ENCODE assay signal across 1 cellular context in the genomic region with DNA sequence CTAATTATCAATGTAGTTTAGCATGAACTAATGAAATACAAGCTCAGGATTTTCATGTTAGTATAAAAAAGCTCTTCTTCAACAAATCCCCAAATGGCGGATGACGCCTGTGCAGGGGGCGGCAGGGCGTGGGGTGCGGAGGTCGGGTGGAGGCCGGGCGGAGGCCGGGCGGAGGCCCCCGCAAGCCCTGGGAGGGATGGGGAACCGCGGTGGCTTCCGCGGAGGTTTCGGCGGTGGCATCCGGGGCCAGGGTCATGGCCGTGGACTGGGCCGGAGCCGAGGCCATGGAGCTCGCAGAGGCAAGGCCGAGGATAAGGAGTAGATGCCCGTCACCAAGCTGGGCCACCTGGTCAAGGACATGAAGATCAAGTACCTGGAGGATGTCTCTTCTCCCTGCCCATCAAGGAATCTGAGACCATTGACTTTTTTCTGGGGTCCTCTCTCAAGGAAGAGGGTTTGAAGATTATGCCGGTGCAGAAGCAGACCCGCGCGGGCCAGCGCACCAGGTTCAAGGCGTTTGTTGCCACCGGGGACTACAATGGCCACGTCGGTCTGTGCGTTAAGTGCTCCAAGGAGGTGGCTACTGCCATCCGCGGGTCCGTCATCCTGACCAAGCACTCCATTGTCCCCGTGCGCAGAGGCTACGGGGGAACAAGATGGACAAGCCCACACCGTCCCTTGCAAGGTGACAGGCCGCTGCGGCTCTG.
TF ChIP-seq lines count a peak whose summit lies in the region.

No MANE protein-coding gene starts in this region.

TF ChIP-seq in HepG2, 621 proteins besides CTCF, POLR2A, EP300 and RAD21 (continued from another document and continues in another):
- TF ChIP-seq, protein P1, sequence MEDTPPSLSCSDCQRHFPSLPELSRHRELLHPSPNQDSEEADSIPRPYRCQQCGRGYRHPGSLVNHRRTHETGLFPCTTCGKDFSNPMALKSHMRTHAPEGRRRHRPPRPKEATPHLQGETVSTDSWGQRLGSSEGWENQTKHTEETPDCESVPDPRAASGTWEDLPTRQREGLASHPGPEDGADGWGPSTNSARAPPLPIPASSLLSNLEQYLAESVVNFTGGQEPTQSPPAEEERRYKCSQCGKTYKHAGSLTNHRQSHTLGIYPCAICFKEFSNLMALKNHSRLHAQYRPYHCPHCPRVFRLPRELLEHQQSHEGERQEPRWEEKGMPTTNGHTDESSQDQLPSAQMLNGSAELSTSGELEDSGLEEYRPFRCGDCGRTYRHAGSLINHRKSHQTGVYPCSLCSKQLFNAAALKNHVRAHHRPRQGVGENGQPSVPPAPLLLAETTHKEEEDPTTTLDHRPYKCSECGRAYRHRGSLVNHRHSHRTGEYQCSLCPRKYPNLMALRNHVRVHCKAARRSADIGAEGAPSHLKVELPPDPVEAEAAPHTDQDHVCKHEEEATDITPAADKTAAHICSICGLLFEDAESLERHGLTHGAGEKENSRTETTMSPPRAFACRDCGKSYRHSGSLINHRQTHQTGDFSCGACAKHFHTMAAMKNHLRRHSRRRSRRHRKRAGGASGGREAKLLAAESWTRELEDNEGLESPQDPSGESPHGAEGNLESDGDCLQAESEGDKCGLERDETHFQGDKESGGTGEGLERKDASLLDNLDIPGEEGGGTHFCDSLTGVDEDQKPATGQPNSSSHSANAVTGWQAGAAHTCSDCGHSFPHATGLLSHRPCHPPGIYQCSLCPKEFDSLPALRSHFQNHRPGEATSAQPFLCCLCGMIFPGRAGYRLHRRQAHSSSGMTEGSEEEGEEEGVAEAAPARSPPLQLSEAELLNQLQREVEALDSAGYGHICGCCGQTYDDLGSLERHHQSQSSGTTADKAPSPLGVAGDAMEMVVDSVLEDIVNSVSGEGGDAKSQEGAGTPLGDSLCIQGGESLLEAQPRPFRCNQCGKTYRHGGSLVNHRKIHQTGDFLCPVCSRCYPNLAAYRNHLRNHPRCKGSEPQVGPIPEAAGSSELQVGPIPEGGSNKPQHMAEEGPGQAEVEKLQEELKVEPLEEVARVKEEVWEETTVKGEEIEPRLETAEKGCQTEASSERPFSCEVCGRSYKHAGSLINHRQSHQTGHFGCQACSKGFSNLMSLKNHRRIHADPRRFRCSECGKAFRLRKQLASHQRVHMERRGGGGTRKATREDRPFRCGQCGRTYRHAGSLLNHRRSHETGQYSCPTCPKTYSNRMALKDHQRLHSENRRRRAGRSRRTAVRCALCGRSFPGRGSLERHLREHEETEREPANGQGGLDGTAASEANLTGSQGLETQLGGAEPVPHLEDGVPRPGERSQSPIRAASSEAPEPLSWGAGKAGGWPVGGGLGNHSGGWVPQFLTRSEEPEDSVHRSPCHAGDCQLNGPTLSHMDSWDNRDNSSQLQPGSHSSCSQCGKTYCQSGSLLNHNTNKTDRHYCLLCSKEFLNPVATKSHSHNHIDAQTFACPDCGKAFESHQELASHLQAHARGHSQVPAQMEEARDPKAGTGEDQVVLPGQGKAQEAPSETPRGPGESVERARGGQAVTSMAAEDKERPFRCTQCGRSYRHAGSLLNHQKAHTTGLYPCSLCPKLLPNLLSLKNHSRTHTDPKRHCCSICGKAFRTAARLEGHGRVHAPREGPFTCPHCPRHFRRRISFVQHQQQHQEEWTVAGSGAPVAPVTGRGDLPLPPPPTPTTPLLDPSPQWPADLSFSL (CRISPR knock-in tag; IDR thresholded peaks at IDR 0.05): no peak
- TF ChIP-seq RBFOX2 (IDR thresholded peaks at IDR 0.05; ENCODE audit: low read depth, low read length): no peak
- TF ChIP-seq, protein P2, sequence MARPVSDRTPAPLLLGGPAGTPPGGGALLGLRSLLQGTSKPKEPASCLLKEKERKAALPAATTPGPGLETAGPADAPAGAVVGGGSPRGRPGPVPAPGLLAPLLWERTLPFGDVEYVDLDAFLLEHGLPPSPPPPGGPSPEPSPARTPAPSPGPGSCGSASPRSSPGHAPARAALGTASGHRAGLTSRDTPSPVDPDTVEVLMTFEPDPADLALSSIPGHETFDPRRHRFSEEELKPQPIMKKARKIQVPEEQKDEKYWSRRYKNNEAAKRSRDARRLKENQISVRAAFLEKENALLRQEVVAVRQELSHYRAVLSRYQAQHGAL (CRISPR knock-in tag; IDR thresholded peaks at IDR 0.05; ENCODE audit: not compliant biosample characterization): no peak
- TF ChIP-seq ZNF468 (CRISPR knock-in tag; IDR thresholded peaks at IDR 0.05): no peak
- TF ChIP-seq ZNF570 (CRISPR knock-in tag; IDR thresholded peaks at IDR 0.05; ENCODE audit: borderline replicate concordance): no peak
- peak; percentile 27; the same call in 1 of the 2 replicates for TF ChIP-seq ZNF768 (CRISPR knock-in tag; IDR thresholded peaks at IDR 0.05)
- TF ChIP-seq HCFC1 (IDR thresholded peaks at IDR 0.05; ENCODE audit: low read depth, low read length): no peak
- peak; percentile 25; the same call in 1 of the 2 replicates for TF ChIP-seq MTA1 (CRISPR knock-in tag; IDR thresholded peaks at IDR 0.05; ENCODE audit: borderline replicate concordance)
- TF ChIP-seq, protein P3, sequence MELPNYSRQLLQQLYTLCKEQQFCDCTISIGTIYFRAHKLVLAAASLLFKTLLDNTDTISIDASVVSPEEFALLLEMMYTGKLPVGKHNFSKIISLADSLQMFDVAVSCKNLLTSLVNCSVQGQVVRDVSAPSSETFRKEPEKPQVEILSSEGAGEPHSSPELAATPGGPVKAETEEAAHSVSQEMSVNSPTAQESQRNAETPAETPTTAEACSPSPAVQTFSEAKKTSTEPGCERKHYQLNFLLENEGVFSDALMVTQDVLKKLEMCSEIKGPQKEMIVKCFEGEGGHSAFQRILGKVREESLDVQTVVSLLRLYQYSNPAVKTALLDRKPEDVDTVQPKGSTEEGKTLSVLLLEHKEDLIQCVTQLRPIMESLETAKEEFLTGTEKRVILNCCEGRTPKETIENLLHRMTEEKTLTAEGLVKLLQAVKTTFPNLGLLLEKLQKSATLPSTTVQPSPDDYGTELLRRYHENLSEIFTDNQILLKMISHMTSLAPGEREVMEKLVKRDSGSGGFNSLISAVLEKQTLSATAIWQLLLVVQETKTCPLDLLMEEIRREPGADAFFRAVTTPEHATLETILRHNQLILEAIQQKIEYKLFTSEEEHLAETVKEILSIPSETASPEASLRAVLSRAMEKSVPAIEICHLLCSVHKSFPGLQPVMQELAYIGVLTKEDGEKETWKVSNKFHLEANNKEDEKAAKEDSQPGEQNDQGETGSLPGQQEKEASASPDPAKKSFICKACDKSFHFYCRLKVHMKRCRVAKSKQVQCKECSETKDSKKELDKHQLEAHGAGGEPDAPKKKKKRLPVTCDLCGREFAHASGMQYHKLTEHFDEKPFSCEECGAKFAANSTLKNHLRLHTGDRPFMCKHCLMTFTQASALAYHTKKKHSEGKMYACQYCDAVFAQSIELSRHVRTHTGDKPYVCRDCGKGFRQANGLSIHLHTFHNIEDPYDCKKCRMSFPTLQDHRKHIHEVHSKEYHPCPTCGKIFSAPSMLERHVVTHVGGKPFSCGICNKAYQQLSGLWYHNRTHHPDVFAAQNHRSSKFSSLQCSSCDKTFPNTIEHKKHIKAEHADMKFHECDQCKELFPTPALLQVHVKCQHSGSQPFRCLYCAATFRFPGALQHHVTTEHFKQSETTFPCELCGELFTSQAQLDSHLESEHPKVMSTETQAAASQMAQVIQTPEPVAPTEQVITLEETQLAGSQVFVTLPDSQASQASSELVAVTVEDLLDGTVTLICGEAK (IDR thresholded peaks at IDR 0.05): no peak
- TF ChIP-seq, protein P3 (CRISPR knock-in tag; IDR thresholded peaks at IDR 0.05): no peak
- TF ChIP-seq, protein P4, sequence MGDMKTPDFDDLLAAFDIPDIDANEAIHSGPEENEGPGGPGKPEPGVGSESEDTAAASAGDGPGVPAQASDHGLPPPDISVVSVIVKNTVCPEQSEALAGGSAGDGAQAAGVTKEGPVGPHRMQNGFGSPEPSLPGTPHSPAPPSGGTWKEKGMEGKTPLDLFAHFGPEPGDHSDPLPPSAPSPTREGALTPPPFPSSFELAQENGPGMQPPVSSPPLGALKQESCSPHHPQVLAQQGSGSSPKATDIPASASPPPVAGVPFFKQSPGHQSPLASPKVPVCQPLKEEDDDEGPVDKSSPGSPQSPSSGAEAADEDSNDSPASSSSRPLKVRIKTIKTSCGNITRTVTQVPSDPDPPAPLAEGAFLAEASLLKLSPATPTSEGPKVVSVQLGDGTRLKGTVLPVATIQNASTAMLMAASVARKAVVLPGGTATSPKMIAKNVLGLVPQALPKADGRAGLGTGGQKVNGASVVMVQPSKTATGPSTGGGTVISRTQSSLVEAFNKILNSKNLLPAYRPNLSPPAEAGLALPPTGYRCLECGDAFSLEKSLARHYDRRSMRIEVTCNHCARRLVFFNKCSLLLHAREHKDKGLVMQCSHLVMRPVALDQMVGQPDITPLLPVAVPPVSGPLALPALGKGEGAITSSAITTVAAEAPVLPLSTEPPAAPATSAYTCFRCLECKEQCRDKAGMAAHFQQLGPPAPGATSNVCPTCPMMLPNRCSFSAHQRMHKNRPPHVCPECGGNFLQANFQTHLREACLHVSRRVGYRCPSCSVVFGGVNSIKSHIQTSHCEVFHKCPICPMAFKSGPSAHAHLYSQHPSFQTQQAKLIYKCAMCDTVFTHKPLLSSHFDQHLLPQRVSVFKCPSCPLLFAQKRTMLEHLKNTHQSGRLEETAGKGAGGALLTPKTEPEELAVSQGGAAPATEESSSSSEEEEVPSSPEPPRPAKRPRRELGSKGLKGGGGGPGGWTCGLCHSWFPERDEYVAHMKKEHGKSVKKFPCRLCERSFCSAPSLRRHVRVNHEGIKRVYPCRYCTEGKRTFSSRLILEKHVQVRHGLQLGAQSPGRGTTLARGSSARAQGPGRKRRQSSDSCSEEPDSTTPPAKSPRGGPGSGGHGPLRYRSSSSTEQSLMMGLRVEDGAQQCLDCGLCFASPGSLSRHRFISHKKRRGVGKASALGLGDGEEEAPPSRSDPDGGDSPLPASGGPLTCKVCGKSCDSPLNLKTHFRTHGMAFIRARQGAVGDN (CRISPR knock-in tag; IDR thresholded peaks at IDR 0.05): peak; percentile 9; the same call in 1 of the 2 replicates
- no peak for TF ChIP-seq ZNF577 (CRISPR knock-in tag; IDR thresholded peaks at IDR 0.05; ENCODE audit: borderline replicate concordance, low read depth)
- TF ChIP-seq ZNF530 (CRISPR knock-in tag; IDR thresholded peaks at IDR 0.05; ENCODE audit: low read depth): no peak
- TF ChIP-seq SMARCC2 (IDR thresholded peaks at IDR 0.05): no peak
- no peak for TF ChIP-seq RXRA (CRISPR knock-in tag; IDR thresholded peaks at IDR 0.05)
- TF ChIP-seq, protein P5, sequence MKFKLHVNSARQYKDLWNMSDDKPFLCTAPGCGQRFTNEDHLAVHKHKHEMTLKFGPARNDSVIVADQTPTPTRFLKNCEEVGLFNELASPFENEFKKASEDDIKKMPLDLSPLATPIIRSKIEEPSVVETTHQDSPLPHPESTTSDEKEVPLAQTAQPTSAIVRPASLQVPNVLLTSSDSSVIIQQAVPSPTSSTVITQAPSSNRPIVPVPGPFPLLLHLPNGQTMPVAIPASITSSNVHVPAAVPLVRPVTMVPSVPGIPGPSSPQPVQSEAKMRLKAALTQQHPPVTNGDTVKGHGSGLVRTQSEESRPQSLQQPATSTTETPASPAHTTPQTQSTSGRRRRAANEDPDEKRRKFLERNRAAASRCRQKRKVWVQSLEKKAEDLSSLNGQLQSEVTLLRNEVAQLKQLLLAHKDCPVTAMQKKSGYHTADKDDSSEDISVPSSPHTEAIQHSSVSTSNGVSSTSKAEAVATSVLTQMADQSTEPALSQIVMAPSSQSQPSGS (CRISPR knock-in tag; IDR thresholded peaks at IDR 0.05): no peak
- TF ChIP-seq, protein P6, sequence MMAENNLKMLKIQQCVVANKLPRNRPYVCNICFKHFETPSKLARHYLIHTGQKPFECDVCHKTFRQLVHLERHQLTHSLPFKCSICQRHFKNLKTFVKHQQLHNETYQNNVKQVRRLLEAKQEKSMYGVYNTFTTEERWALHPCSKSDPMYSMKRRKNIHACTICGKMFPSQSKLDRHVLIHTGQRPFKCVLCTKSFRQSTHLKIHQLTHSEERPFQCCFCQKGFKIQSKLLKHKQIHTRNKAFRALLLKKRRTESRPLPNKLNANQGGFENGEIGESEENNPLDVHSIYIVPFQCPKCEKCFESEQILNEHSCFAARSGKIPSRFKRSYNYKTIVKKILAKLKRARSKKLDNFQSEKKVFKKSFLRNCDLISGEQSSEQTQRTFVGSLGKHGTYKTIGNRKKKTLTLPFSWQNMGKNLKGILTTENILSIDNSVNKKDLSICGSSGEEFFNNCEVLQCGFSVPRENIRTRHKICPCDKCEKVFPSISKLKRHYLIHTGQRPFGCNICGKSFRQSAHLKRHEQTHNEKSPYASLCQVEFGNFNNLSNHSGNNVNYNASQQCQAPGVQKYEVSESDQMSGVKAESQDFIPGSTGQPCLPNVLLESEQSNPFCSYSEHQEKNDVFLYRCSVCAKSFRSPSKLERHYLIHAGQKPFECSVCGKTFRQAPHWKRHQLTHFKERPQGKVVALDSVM (CRISPR knock-in tag; IDR thresholded peaks at IDR 0.05): 0 out of 2 replicates have a peak, but pooled peaks have one; percentile 19
- TF ChIP-seq, protein P7, sequence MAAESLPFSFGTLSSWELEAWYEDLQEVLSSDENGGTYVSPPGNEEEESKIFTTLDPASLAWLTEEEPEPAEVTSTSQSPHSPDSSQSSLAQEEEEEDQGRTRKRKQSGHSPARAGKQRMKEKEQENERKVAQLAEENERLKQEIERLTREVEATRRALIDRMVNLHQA (CRISPR knock-in tag; IDR thresholded peaks at IDR 0.05): no peak
